8 cellular contexts compared by ENCODE assay signal in the genomic region with DNA sequence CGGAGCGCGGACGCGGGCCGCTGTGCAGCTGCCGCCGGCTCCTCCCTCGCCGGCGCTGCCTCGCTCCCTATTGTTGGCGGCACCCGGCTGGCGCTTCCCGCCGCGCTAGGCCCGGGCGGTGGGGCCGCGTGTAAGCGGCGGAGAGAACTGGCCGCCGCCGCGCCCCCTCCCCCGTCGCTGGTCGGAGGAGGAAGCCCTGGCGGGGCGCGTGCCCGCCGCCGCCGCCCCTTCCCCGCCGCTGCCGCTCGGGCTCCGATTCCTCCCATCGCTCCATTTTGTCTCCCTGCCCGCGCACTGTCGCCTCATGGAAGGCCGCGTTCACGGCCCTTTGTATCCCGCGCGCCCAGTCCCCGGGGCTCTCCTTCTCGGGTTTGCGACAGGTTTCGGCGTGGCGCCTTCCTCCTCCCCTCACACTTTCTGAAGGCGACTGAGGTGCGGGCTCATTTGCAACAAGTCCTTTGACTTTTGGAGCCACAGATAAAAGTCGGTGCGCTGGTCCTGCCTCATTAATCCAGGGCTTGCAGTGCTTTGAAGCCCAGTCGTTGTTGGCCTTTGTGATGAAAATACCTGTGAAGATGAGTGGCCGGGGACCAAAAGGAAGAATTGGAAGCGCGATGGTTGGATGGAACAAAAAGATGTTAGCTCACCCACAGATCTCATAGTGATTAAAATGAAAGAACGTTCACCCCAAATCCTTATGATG. TPM values are rescaled to one million over a fixed set of nuclear protein-coding genes. Genes with fewer than 3 reads are reported as not detected.
A peak's percentile ranks its signal among the peaks of the same experiment; 100 is the strongest.
DNase-seq lines count a peak whose midpoint lies in the region; ATAC-seq and FAIRE-seq lines count a peak whose summit lies in the region.

No MANE protein-coding gene starts in this region.

- H3K4me3 Mint-ChIP-seq in CD8-positive, alpha-beta memory T cell, result peak overlapping the region; percentile 91 to 100 (median 97)
- H3K4me3 Mint-ChIP-seq in activated naive CD8-positive, alpha-beta T cell treated with anti-CD3 and anti-CD28 coated beads, Interleukin-2, amount 50 U/mL, for 24 hours, result peak overlapping the region; percentile 99

- CTCF ChIA-PET in CD8-positive, alpha-beta memory T cell (lab: Charles Lee), result interaction anchor here (1.2 to 2.0 kb wide), 2 partner anchors 14 to 331 kb away, joined by 3 to 4 read pairs; no protein-coding TSS in a partner anchor

- FAIRE-seq in urothelium cell line (lab: Jason Lieb, UNC), result no peak

- intact Hi-C loops in left cardiac atrium (cut with DNase I) (loop anchor here in 1 of 2 donors (5.0 kb wide), 1 partner anchor 83 kb away; no protein-coding TSS in a partner anchor), posterior cingulate gyrus (cut with DNase I) (loop anchor here (1.0 kb wide), 1 partner anchor 83 kb away; no protein-coding TSS in a partner anchor)

- H3K4me1 ChIP-seq in CD8-positive, alpha-beta memory T cell (ENCODE audit: insufficient read depth, low read length), result peaks cover 47% of the 10 kb centered on the region

- peak overlapping the region; percentile 99 for H3K9ac ChIP-seq in SK-N-MC (ENCODE audit: insufficient read length)

- peaks cover 0 to 21% (median 0%) of the 10 kb centered on the region in 3 donors for H3K36me3 Mint-ChIP-seq in CD8-positive, alpha-beta memory T cell
- H3K36me3 Mint-ChIP-seq in activated naive CD8-positive, alpha-beta T cell treated with anti-CD3 and anti-CD28 coated beads, Interleukin-2, amount 50 U/mL, for 24 hours (ENCODE audit: low read depth), result peaks cover 29% of the 10 kb centered on the region

- H3K27me3 Mint-ChIP-seq in CD8-positive, alpha-beta memory T cell, result no peaks in the 10 kb centered on the region
- no peaks in the 10 kb centered on the region for H3K27me3 Mint-ChIP-seq in activated naive CD8-positive, alpha-beta T cell treated with anti-CD3 and anti-CD28 coated beads, Interleukin-2, amount 50 U/mL, for 24 hours

- H3K4me3 ChIP-seq in CD8-positive, alpha-beta memory T cell (ENCODE audit: low read length), result peak overlapping the region; percentile 95
- H3K4me3 ChIP-seq in SK-N-MC, result peak overlapping the region; percentile 90

- no peaks in the 10 kb centered on the region for H3K27me3 ChIP-seq in CD8-positive, alpha-beta memory T cell (ENCODE audit: insufficient read depth, low read length, poor library complexity, severe bottlenecking)

- peak overlapping the region; percentile 90 for H3K27ac ChIP-seq in CD8-positive, alpha-beta memory T cell (ENCODE audit: low read depth, low read length)
- H3K27ac ChIP-seq in SK-N-MC, result peak overlapping the region; percentile 77

- peaks cover 45 to 64% (median 62%) of the 10 kb centered on the region in 3 donors for H3K4me1 Mint-ChIP-seq in CD8-positive, alpha-beta memory T cell
- H3K4me1 Mint-ChIP-seq in activated naive CD8-positive, alpha-beta T cell treated with anti-CD3 and anti-CD28 coated beads, Interleukin-2, amount 50 U/mL, for 24 hours, result peaks cover 55% of the 10 kb centered on the region

- DNase-seq in CD8-positive, alpha-beta memory T cell, result peak; percentile 31 to 67 (median 51)
- DNase-seq in SK-N-MC (ENCODE audit: low read depth, low spot score) (no peak), left cardiac atrium (peak; percentile 55), posterior cingulate gyrus (peak; percentile 25 to 88 (median 42)), urothelium cell line (ENCODE audit: low spot score) (peak; percentile 28)
- peak; percentile 44 for DNase-seq in activated naive CD8-positive, alpha-beta T cell treated with anti-CD3 and anti-CD28 coated beads, Interleukin-2, amount 50 U/mL, for 24 hours

- ATAC-seq in GM19438 (IDR thresholded peaks at IDR 0.05; ENCODE audit: low read depth, unreplicated experiment) (peak; percentile 36), HG03521 (IDR thresholded peaks at IDR 0.05; ENCODE audit: unreplicated experiment) (peak; percentile 24), left cardiac atrium (peak; percentile 53 to 56)
- peak; percentile 24 for ATAC-seq in activated naive CD8-positive, alpha-beta T cell treated with anti-CD3 and anti-CD28 coated beads, Interleukin-2, amount 50 U/mL, for 24 hours

- peak overlapping the region; percentile 91 to 100 (median 98) for H3K27ac Mint-ChIP-seq in CD8-positive, alpha-beta memory T cell
- peak overlapping the region; percentile 100 for H3K27ac Mint-ChIP-seq in activated naive CD8-positive, alpha-beta T cell treated with anti-CD3 and anti-CD28 coated beads, Interleukin-2, amount 50 U/mL, for 24 hours

- H3K9me3 ChIP-seq in CD8-positive, alpha-beta memory T cell (ENCODE audit: low read length), result no peaks in the 10 kb centered on the region
- H3K9me3 ChIP-seq in SK-N-MC (ENCODE audit: low read depth, low read length), result 0 out of 2 replicates have a peak, but pooled peaks cover 3% of the 10 kb centered on the region

- POLR2A ChIA-PET in CD8-positive, alpha-beta memory T cell (lab: Charles Lee), result interaction anchor here (0.7 to 1.1 kb wide), 3 partner anchors 26 to 91 kb away, joined by 3 to 4 read pairs (median 4); no protein-coding TSS in a partner anchor

- no peaks in the 10 kb centered on the region for H3K36me3 ChIP-seq in CD8-positive, alpha-beta memory T cell (ENCODE audit: insufficient read depth, low read length)
- peaks cover 41% of the 10 kb centered on the region for H3K36me3 ChIP-seq in SK-N-MC (ENCODE audit: insufficient read depth, low read length)

- no peaks in the 10 kb centered on the region for H3K9me3 Mint-ChIP-seq in CD8-positive, alpha-beta memory T cell
- H3K9me3 Mint-ChIP-seq in activated naive CD8-positive, alpha-beta T cell treated with anti-CD3 and anti-CD28 coated beads, Interleukin-2, amount 50 U/mL, for 24 hours, result no peaks in the 10 kb centered on the region

RNA-seq across cellular contexts. Expression of a gene that starts 0.7 kb away (rescaled TPM):
- 100 to 1,000 TPM; 113 to 114 TPM for total RNA-seq in CD8-positive, alpha-beta memory T cell
- 52.5 TPM for polyA plus RNA-seq in CD8-positive, alpha-beta memory T cell
- 10 to 100 TPM; 34.5 to 42.4 TPM for total RNA-seq in left cardiac atrium
